18 cellular contexts compared by ENCODE assay signal in genomic region chr7:22819476-22819875, GRCh38. TPM values are rescaled to one million over a fixed set of nuclear protein-coding genes. Genes with fewer than 3 reads are reported as not detected.
A peak's percentile ranks its signal among the peaks of the same experiment; 100 is the strongest.
DNase-seq lines count a peak whose midpoint lies in the region; TF ChIP-seq lines count a peak whose summit lies in the region.
"Had no signal": no experiment of that assay in that cellular context is flagged by ENCODE, and none has a peak within 500 bp of the region (broad histone marks: within the 10 kb centered on the region; RNA-seq: fewer than 3 reads in every experiment).

No MANE protein-coding gene starts in this region.

- H3K4me1 Mint-ChIP-seq in activated T-cell treated with anti-CD3 and anti-CD28 coated beads, Interleukin-2, amount 50 U/mL, for 24 hours (ENCODE audit: low read depth): peaks cover 62% of the 10 kb centered on the region
- H3K4me1 Mint-ChIP-seq in IgD-negative memory B cell: peaks cover 19 to 33% (median 20%) of the 10 kb centered on the region in 3 donors

- peaks cover 6% of the 10 kb centered on the region for H3K36me3 ChIP-seq in fibroblast of lung (ENCODE audit: control insufficient read depth, insufficient read depth, low read length)
- peaks cover 0 to 17% (median 13%) of the 10 kb centered on the region in 3 donors for H3K36me3 ChIP-seq in skeletal muscle tissue (ENCODE audit: control insufficient read depth in 3 of 3, insufficient read depth in 3 of 3, low read length in 3 of 3)
- peaks cover 0 to 16% (median 3%) of the 10 kb centered on the region in 4 donors for H3K36me3 ChIP-seq in transverse colon

- no peaks in the 10 kb centered on the region for H3K9me3 Mint-ChIP-seq in activated T-cell treated with anti-CD3 and anti-CD28 coated beads, Interleukin-2, amount 50 U/mL, for 24 hours
- H3K9me3 Mint-ChIP-seq in IgD-negative memory B cell: no peaks in the 10 kb centered on the region
- H3K9me3 Mint-ChIP-seq: neural progenitor cell had no signal

- peaks cover 31% of the 10 kb centered on the region for H3K79me2 ChIP-seq in fibroblast of lung (ENCODE audit: control insufficient read depth, insufficient read depth, low read length)

- H3K9me3 ChIP-seq in fibroblast of lung (ENCODE audit: control insufficient read depth, insufficient read depth, low read depth, low read length) (no peaks in the 10 kb centered on the region), skeletal muscle tissue (ENCODE audit: control insufficient read depth in 3 of 3, low read length in 3 of 3) (no peaks in the 10 kb centered on the region), transverse colon (no peaks in the 10 kb centered on the region)
- H3K9me3 ChIP-seq: vagina had no signal

- no peak for TF ChIP-seq EP300 in transverse colon (IDR thresholded peaks at IDR 0.05; ENCODE audit: low read depth)

- peak overlapping the region; percentile 13 for H3K4me3 Mint-ChIP-seq in activated T-cell treated with anti-CD3 and anti-CD28 coated beads, Interleukin-2, amount 50 U/mL, for 24 hours
- peak overlapping the region in 2 of 4 donors; percentile 49 to 98 for H3K4me3 Mint-ChIP-seq in IgD-negative memory B cell
- H3K4me3 Mint-ChIP-seq: CD14-positive monocyte had no signal

- intact Hi-C loops in transverse colon (cut with DNase I; ENCODE audit: low total_unique reads): no loop called here

- H3K4me3 ChIP-seq in fibroblast of lung (replicated peaks in 1 of 4; ENCODE audit: control extremely low read depth in 1 of 4, insufficient read depth in 1 of 4, low read depth in 3 of 4, low read length in 4 of 4) (no peak overlapping the region), skeletal muscle tissue (ENCODE audit: low read length in 3 of 3) (no peak overlapping the region), transverse colon (no peak overlapping the region)
- H3K4me3 ChIP-seq: vagina had no signal

- no peak overlapping the region for H3K9ac ChIP-seq in fibroblast of lung (ENCODE audit: insufficient read depth, low read length)
- H3K9ac ChIP-seq in skeletal muscle tissue (ENCODE audit: low read depth in 1 of 3, low read length in 3 of 3): no peak overlapping the region
- H3K9ac ChIP-seq: neural progenitor cell had no signal

- H3K27me3 Mint-ChIP-seq in activated T-cell treated with anti-CD3 and anti-CD28 coated beads, Interleukin-2, amount 50 U/mL, for 24 hours: peaks cover 9% of the 10 kb centered on the region
- H3K27me3 Mint-ChIP-seq in IgD-negative memory B cell: peaks cover 2% of the 10 kb centered on the region

- TF ChIP-seq CTCF in fibroblast of lung (conservative IDR thresholded peaks at IDR 0.05 in 1 of 2, IDR thresholded peaks at IDR 0.05 in 1 of 2; ENCODE audit: low read depth in 1 of 2, low read length in 2 of 2) (no peak), transverse colon (IDR thresholded peaks at IDR 0.05) (no peak)

- H4K20me1 ChIP-seq in fibroblast of lung (ENCODE audit: control insufficient read depth, extremely low read depth, insufficient read depth, low read length): no peaks in the 10 kb centered on the region

- H3K4me1 ChIP-seq in fibroblast of lung (ENCODE audit: control insufficient read depth, extremely low read depth, insufficient read depth, low read length) (peaks cover 2% of the 10 kb centered on the region), skeletal muscle tissue (ENCODE audit: control insufficient read depth in 3 of 3, insufficient read depth in 3 of 3, low read length in 3 of 3) (peaks cover 36 to 49% (median 38%) of the 10 kb centered on the region in 3 donors), transverse colon (peaks cover 0 to 28% (median 12%) of the 10 kb centered on the region in 4 donors)
- H3K4me1 ChIP-seq: neural progenitor cell had no signal

- H3K27ac Mint-ChIP-seq in activated T-cell treated with anti-CD3 and anti-CD28 coated beads, Interleukin-2, amount 50 U/mL, for 24 hours: peak overlapping the region; percentile 97
- H3K27ac Mint-ChIP-seq in IgD-negative memory B cell: peak overlapping the region in 2 of 3 donors; percentile 77 to 85
- H3K27ac Mint-ChIP-seq: CD14-positive monocyte had no signal

- H3K27ac ChIP-seq in fibroblast of lung (ENCODE audit: insufficient read depth, low read length): no peak overlapping the region
- peak overlapping the region; percentile 91 for H3K27ac ChIP-seq in skeletal muscle tissue (ENCODE audit: low read depth, low read length)
- no peak overlapping the region for H3K27ac ChIP-seq in transverse colon
- H3K27ac ChIP-seq: neural progenitor cell, vagina had no signal

- no peaks in the 10 kb centered on the region for H3K27me3 ChIP-seq in fibroblast of lung (ENCODE audit: control insufficient read depth, insufficient read depth, low read length)
- H3K27me3 ChIP-seq in skeletal muscle tissue (ENCODE audit: control insufficient read depth in 3 of 3, insufficient read depth in 3 of 3, low read length in 3 of 3): no peaks in the 10 kb centered on the region
- peaks cover 2% of the 10 kb centered on the region for H3K27me3 ChIP-seq in transverse colon
- H3K27me3 ChIP-seq: neural progenitor cell, vagina had no signal

- no peak for DNase-seq in activated T-cell treated with anti-CD3 and anti-CD28 coated beads, Interleukin-2, amount 50 U/mL, for 24 hours
- DNase-seq in activated T-cell treated with anti-CD3 and anti-CD28 coated beads, Interleukin-2, amount 50 U/mL, for 48 hours: no peak
- no peak for DNase-seq in fibroblast of lung (ENCODE audit: low read depth in 2 of 2)
- DNase-seq in pons (ENCODE audit: low spot score): no peak
- DNase-seq in NCI-H2081 (lab: John Stamatoyannopoulos, UW): no peak
- DNase-seq in transverse colon: no peak
- DNase-seq: DMS53; foreskin melanocyte; kidney glomerular epithelial cell; NCI-H1105 treated with DMSO at 0.1 percent for 48 hours; NCI-H2107; NCI-H524; stimulated activated CD4-positive, alpha-beta T cell treated with anti-CD3 and anti-CD28 coated beads, Interleukin-4, amount 100 ng/mL, for 4 hours had no signal

- 86 to 95% methylated on average over 4 of the region's 4 CpGs for WGBS in transverse colon (ENCODE audit: low coverage in 1 of 2), 2 donors

- in situ Hi-C loops in transverse colon (cut with MboI; ENCODE audit: low pct_ligation_motif_present in 1 of 4, low pct_unique_long_range_greater_than_20kb in 1 of 4, low sequenced_read_pairs in 3 of 4): no loop called here

- H2AFZ ChIP-seq in fibroblast of lung (ENCODE audit: low read length): no peak overlapping the region
- H2AFZ ChIP-seq: neural progenitor cell had no signal

- H3K4me2 ChIP-seq in fibroblast of lung (ENCODE audit: extremely low read depth, insufficient read depth, low read length): peak overlapping the region; percentile 26
- H3K4me2 ChIP-seq: neural progenitor cell had no signal

- TF ChIP-seq POLR2A in transverse colon (IDR thresholded peaks at IDR 0.05): no peak

- peaks cover 64% of the 10 kb centered on the region for H3K36me3 Mint-ChIP-seq in activated T-cell treated with anti-CD3 and anti-CD28 coated beads, Interleukin-2, amount 50 U/mL, for 24 hours (ENCODE audit: low read depth)
- peaks cover 5% of the 10 kb centered on the region for H3K36me3 Mint-ChIP-seq in IgD-negative memory B cell

RNA-seq across cellular contexts. Expression of gene TOMM7, which starts 3.2 kb away (rescaled TPM):
- polyA plus RNA-seq in IgD-negative memory B cell (479 TPM), fibroblast of lung (275 and 279 TPM in 2 replicates)
- total RNA-seq in fibroblast of lung (239 and 377 TPM in 2 replicates), skeletal muscle tissue (414 TPM), transverse colon (1,000 to 10,000 TPM in 1 of 4 donors, 100 to 1,000 TPM in 2, 10 to 100 TPM in 1; 14.5 to 1,156 (median 144) TPM)
- 1,049 and 1,092 TPM in 2 replicates for polyA plus RNA-seq in fibroblast of lung (2012)
- polyA minus RNA-seq in fibroblast of lung (ENCODE audit: low replicate concordance): 64.5 and 67.3 TPM in 2 replicates
